Comparison of ENCODE assay signal across 8 cellular contexts in the genomic region with DNA sequence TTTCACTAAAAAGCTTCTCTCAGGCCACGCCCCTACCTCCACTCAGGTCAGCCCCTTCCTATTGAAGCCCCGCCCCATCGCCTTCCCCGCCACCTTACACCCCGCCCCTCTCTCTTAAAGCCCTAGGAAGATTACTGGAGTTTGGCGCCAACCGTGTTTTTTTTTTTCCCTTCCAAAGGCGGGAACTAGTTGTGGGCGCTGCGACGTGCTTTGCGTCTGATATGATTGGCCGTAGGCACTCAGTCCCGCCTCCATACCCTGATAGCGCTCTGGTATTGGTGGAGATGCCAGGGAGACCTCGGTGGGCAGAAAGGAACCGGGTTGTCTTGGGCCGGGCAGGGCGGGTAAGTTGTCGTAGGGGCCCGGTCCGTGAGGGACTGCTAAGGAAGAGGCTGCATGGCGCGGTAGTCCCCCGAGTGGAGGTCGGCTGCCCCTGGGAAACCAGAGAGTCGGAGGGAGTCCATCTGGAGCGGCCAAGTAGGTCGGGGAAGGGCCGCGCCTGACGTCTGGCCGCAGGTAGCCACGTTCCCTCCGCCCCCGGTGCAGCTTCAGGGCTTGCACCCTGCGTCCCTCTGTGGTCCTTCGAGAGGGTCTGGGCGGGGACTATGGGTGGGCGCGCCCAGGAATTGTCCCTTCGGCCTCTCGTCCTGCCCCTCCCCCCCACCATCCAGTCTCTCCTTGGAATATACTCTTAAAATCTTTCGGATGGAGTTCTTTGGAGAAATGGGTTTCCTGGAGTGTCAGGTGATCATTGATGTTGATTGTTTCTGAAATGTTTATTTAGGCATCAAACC. TPM values are rescaled to one million over a fixed set of nuclear protein-coding genes. Genes with fewer than 3 reads are reported as not detected.
DNase-seq lines count a peak whose midpoint lies in the region; ATAC-seq, FAIRE-seq and TF ChIP-seq lines count a peak whose summit lies in the region.

Gene CASP8AP2, plus strand, starts transcription at position 290 of the 794 bp plus-strand sequence.

- H3K4me2 ChIP-seq in keratinocyte (ENCODE audit: control insufficient read depth, extremely low read depth, insufficient read depth, low read depth, low read length) = peak within 1 kb of the TSS; percentile 100

- peak within 1 kb of the TSS; percentile 89 for H3K9ac ChIP-seq in keratinocyte (ENCODE audit: control insufficient read depth, extremely low read depth, insufficient read depth, low read length)

- no peaks in the 10 kb centered on the region for H3K9me1 ChIP-seq in keratinocyte (ENCODE audit: control insufficient read depth, extremely low read depth, insufficient read depth, low read length)

- DNase-seq in AG09319 (ENCODE audit: extremely low read depth, low read depth) (peak; percentile 95), NCI-H446 treated with DMSO at 0.1 percent for 48 hours (lab: John Stamatoyannopoulos, UW) (peak; percentile 98), cerebellar nuclear complex (lab: John Stamatoyannopoulos, UW) (peak; percentile 70 to 96), keratinocyte (ENCODE audit: low read depth, low spot score) (peak; percentile 95)
- peak; percentile 96 for DNase-seq in stimulated activated CD4-positive, alpha-beta T cell treated with anti-CD3 and anti-CD28 coated beads, Interleukin-15, amount 100 ng/mL, for 24 hours

- peaks cover 4% of the 10 kb centered on the region for H3K4me1 ChIP-seq in keratinocyte (ENCODE audit: control insufficient read depth, extremely low read depth, insufficient read depth, low read length)

- H3K79me2 ChIP-seq in keratinocyte (ENCODE audit: control insufficient read depth, insufficient read depth, low read length) = peaks cover 22% of the 10 kb centered on the region

- peak; percentile 93 for FAIRE-seq in keratinocyte (lab: Jason Lieb, UNC)

- H3K4me3 ChIP-seq in keratinocyte (ENCODE audit: control insufficient read depth in 2 of 3, extremely low read depth in 1 of 3, insufficient read depth in 2 of 3, low read depth in 1 of 3, low read length in 3 of 3) = peak within 1 kb of the TSS; percentile 88 to 96 (median 95)

- dilution Hi-C loops in keratinocyte (cut with MboI; ENCODE audit: extremely low pct_ligation_motif_present, low sequenced_read_pairs) = no loop called here

- TF ChIP-seq CTCF in AG09319 (IDR thresholded peaks at IDR 0.05; ENCODE audit: low read depth, low read length) = no peak
- TF ChIP-seq CTCF in keratinocyte (optimal IDR thresholded peaks at IDR 0.05 in 1 of 3, IDR thresholded peaks at IDR 0.05 in 1 of 3, conservative IDR thresholded peaks at IDR 0.05 in 1 of 3; ENCODE audit: extremely low read depth in 1 of 3, insufficient read depth in 2 of 3, low read length in 3 of 3) = no peak

- no peaks in the 10 kb centered on the region for H3K36me3 ChIP-seq in keratinocyte (ENCODE audit: control insufficient read depth in 2 of 2, extremely low read depth in 1 of 2, insufficient read depth in 2 of 2, low read length in 2 of 2)

- H3K9me3 ChIP-seq in keratinocyte (ENCODE audit: control insufficient read depth, low read depth, low read length) = no peaks in the 10 kb centered on the region

- no peaks in the 10 kb centered on the region for H3K27me3 ChIP-seq in keratinocyte (ENCODE audit: control insufficient read depth, extremely low read depth, insufficient read depth, low read length)

- peak within 1 kb of the TSS; percentile 99 for H2AFZ ChIP-seq in keratinocyte (ENCODE audit: control insufficient read depth, low read length)

- peak; percentile 98 for ATAC-seq in GM19035 (IDR thresholded peaks at IDR 0.05; ENCODE audit: unreplicated experiment)
- peak; percentile 98 for ATAC-seq in HG03354 (IDR thresholded peaks at IDR 0.05; ENCODE audit: poor library complexity, severe bottlenecking, unreplicated experiment)
- peak; percentile 98 to 99 for ATAC-seq in activated CD4-positive, CD25-positive, alpha-beta regulatory T cell treated with anti-CD3 and anti-CD28 coated beads, Interleukin-2, amount 50 U/mL, for 24 hours

- no peaks in the 10 kb centered on the region for H4K20me1 ChIP-seq in keratinocyte (ENCODE audit: control insufficient read depth, extremely low read depth, insufficient read depth, low read length)

- H3K27ac ChIP-seq in keratinocyte (ENCODE audit: control insufficient read depth, insufficient read depth, low read length) = peak within 1 kb of the TSS; percentile 76

RNA-seq across cellular contexts. Expression of gene CASP8AP2, which starts in this region (rescaled TPM):
- polyA plus RNA-seq in keratinocyte = 4.9 to 8.5 TPM (median 5.4 TPM) in 3 replicates
- polyA plus RNA-seq in keratinocyte (2011; ENCODE audit: low read depth) = 18.4 TPM
- polyA plus RNA-seq in keratinocyte (2011; cell fraction: cytosol; rRNA removed) = 1.8 and 3.6 TPM in 2 replicates
- polyA plus RNA-seq in keratinocyte (2011; cell fraction: nucleus; rRNA removed) = 7.3 and 10.0 TPM in 2 replicates
- polyA plus RNA-seq in keratinocyte (2012; ENCODE audit: low replicate concordance) = 4.4 and 5.3 TPM in 2 replicates
- polyA minus RNA-seq in keratinocyte = 2.3 to 14.3 TPM (median 6.7 TPM) in 3 replicates
- 4.6 TPM for polyA minus RNA-seq in keratinocyte (2011; cell fraction: cytosol; rRNA and poly(A)+ RNA removed)
- polyA minus RNA-seq in keratinocyte (2011; cell fraction: nucleus; rRNA and poly(A)+ RNA removed) = 7.6 and 15.6 TPM in 2 replicates

Comparison
In these comparisons a context has a peak if more than half of its experiments do, and no peak if none do; other contexts are left out.
1. Peak in every context shown above with its lines: DNase-seq, ATAC-seq, H3K4me3 ChIP-seq and H3K27ac ChIP-seq.